15 cellular contexts compared by ENCODE assay signal in the genomic region with DNA sequence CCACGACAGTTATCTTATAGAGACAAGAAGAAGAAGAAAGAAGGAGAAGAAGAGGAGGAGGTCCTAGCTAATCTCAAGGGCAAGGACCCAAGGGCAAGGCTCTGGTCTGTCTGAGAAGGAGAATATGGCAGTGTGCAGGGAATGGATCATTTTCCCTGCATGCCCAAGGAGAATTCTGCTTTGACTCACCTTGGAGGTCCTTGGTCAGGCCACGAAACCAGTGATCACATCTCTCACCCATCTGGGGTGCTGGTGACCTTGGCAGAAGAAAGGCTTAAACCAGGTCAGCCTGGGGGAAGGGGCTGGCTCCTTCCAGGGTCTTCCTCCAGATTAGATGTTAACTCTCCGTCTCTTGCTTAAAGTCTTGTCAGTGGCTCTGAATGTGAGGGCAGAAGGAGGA. TPM values are rescaled to one million over a fixed set of nuclear protein-coding genes. Genes with fewer than 3 reads are reported as not detected.
DNase-seq lines count a peak whose midpoint lies in the region; ATAC-seq, FAIRE-seq and TF ChIP-seq lines count a peak whose summit lies in the region.
"Had no signal": no experiment of that assay in that cellular context is flagged by ENCODE, and none has a peak within 500 bp of the region (broad histone marks: within the 10 kb centered on the region; RNA-seq: fewer than 3 reads in every experiment).

No MANE protein-coding gene starts in this region.

- peaks cover 48 to 77% of the 10 kb centered on the region in 2 donors for H3K36me3 Mint-ChIP-seq in CD14-positive monocyte
- peaks cover 82% of the 10 kb centered on the region for H3K36me3 Mint-ChIP-seq in activated T-helper 2 cell treated with anti-CD3 and anti-CD28 coated beads, Interferon-gamma antibody, Interleukin-2, Interleukin-4, amounts not matched to agents 10 μg/mL and 5 μg/mL and 100 μg/mL, durations not matched to agents 14 hours and 24 hours and 36 hours (ENCODE audit: low read depth)
- no peaks in the 10 kb centered on the region for H3K36me3 Mint-ChIP-seq in nephron (ENCODE audit: low read depth)

- no peaks in the 10 kb centered on the region for H3K4me1 ChIP-seq in right lobe of liver

- H3K27ac ChIP-seq in right lobe of liver = no peak overlapping the region
- H3K27ac ChIP-seq: psoas muscle had no signal

- no peaks in the 10 kb centered on the region for H3K27me3 ChIP-seq in right lobe of liver

- 57% methylated on average over 1 of the region's 3 CpGs for WGBS in right lobe of liver (ENCODE audit: insufficient coverage, low coverage, low lambda C conversion rate, missing lambda C conversion rate)

- peaks cover 0 to 8% (median 0%) of the 10 kb centered on the region in 7 donors for H3K9me3 Mint-ChIP-seq in CD14-positive monocyte
- no peaks in the 10 kb centered on the region for H3K9me3 Mint-ChIP-seq in activated T-helper 2 cell treated with anti-CD3 and anti-CD28 coated beads, Interferon-gamma antibody, Interleukin-2, Interleukin-4, amounts not matched to agents 10 μg/mL and 5 μg/mL and 100 μg/mL, durations not matched to agents 14 hours and 24 hours and 36 hours
- H3K9me3 Mint-ChIP-seq in nephron = no peaks in the 10 kb centered on the region

- peaks cover 37% of the 10 kb centered on the region for H3K4me1 Mint-ChIP-seq in CD14-positive monocyte
- H3K4me1 Mint-ChIP-seq in activated T-helper 2 cell treated with anti-CD3 and anti-CD28 coated beads, Interferon-gamma antibody, Interleukin-2, Interleukin-4, amounts not matched to agents 10 μg/mL and 5 μg/mL and 100 μg/mL, durations not matched to agents 14 hours and 24 hours and 36 hours (ENCODE audit: low read depth) = peaks cover 35% of the 10 kb centered on the region
- H3K4me1 Mint-ChIP-seq in nephron = peaks cover 14% of the 10 kb centered on the region

- ATAC-seq in GM19452 (IDR thresholded peaks at IDR 0.05; ENCODE audit: unreplicated experiment) (no peak), right lobe of liver (no peak)

- FAIRE-seq in GM19239 (lab: Jason Lieb, UNC) = peak; percentile 26
- FAIRE-seq: HepG2 had no signal

- TF ChIP-seq POLR2A in right lobe of liver (IDR thresholded peaks at IDR 0.05) = no peak

- TF ChIP-seq CTCF in CD14-positive monocyte (IDR thresholded peaks at IDR 0.05) (no peak), nephron (IDR thresholded peaks at IDR 0.05; ENCODE audit: unreplicated experiment in 3 of 3) (no peak), right lobe of liver (IDR thresholded peaks at IDR 0.05) (no peak)

- no peaks in the 10 kb centered on the region for H3K9me3 ChIP-seq in right lobe of liver
- H3K9me3 ChIP-seq: psoas muscle had no signal

- DNase-seq in CD14-positive monocyte (ENCODE audit: low spot score) = no peak
- DNase-seq in GM19239 (ENCODE audit: insufficient read length, low spot score) = no peak
- no peak for DNase-seq in activated T-helper 2 cell treated with anti-CD3 and anti-CD28 coated beads, Interferon-gamma antibody, Interleukin-2, Interleukin-4, amounts not matched to agents 10 μg/mL and 5 μg/mL and 100 μg/mL, durations not matched to agents 14 hours and 24 hours and 36 hours (ENCODE audit: low spot score)
- no peak for DNase-seq in right lobe of liver
- no peak for DNase-seq in NCI-H2029 (lab: John Stamatoyannopoulos, UW)
- DNase-seq: C1 segment of cervical spinal cord, NCI-H1417, NCI-H446, trophoblast cell had no signal

- peak overlapping the region; percentile 86 to 90 for H3K4me3 Mint-ChIP-seq in CD14-positive monocyte
- peak overlapping the region; percentile 85 for H3K4me3 Mint-ChIP-seq in activated T-helper 2 cell treated with anti-CD3 and anti-CD28 coated beads, Interferon-gamma antibody, Interleukin-2, Interleukin-4, amounts not matched to agents 10 μg/mL and 5 μg/mL and 100 μg/mL, durations not matched to agents 14 hours and 24 hours and 36 hours (ENCODE audit: low read depth)
- peak overlapping the region; percentile 48 to 77 (median 76) for H3K4me3 Mint-ChIP-seq in nephron

- H3K27me3 Mint-ChIP-seq in CD14-positive monocyte (ENCODE audit: low read depth in 3 of 3) (no peaks in the 10 kb centered on the region), nephron (ENCODE audit: low read depth) (peaks cover 60% of the 10 kb centered on the region)
- H3K27me3 Mint-ChIP-seq in activated T-helper 2 cell treated with anti-CD3 and anti-CD28 coated beads, Interferon-gamma antibody, Interleukin-2, Interleukin-4, amounts not matched to agents 10 μg/mL and 5 μg/mL and 100 μg/mL, durations not matched to agents 14 hours and 24 hours and 36 hours (ENCODE audit: low read depth) = no peaks in the 10 kb centered on the region

- no peaks in the 10 kb centered on the region for H3K36me3 ChIP-seq in right lobe of liver

- H3K4me3 ChIP-seq in right lobe of liver = no peak overlapping the region

- intact Hi-C loops in CD14-positive monocyte (cut with micrococcal nuclease) = loop anchor here in 1 of 2 donors (1.0 kb wide), 1 partner anchor 12 kb away; no protein-coding TSS in a partner anchor
- intact Hi-C loops in activated T-helper 2 cell treated with anti-CD3 and anti-CD28 coated beads, Interferon-gamma antibody, Interleukin-2, Interleukin-4, amounts not matched to agents 10 μg/mL and 5 μg/mL and 100 μg/mL, durations not matched to agents 14 hours and 24 hours and 36 hours (cut with micrococcal nuclease) = no loop called here
- intact Hi-C loops in right lobe of liver (cut with DNase I) = loop anchor here (2.0 to 10.0 kb wide), 2 partner anchors 165 to 169 kb away; no protein-coding TSS in a partner anchor

- H3K27ac Mint-ChIP-seq in CD14-positive monocyte (peak overlapping the region in 3 of 7 donors; percentile 41 to 92 (median 76)), nephron (no peak overlapping the region)
- peak overlapping the region; percentile 64 for H3K27ac Mint-ChIP-seq in activated T-helper 2 cell treated with anti-CD3 and anti-CD28 coated beads, Interferon-gamma antibody, Interleukin-2, Interleukin-4, amounts not matched to agents 10 μg/mL and 5 μg/mL and 100 μg/mL, durations not matched to agents 14 hours and 24 hours and 36 hours

RNA-seq across cellular contexts. Expression of a gene that starts 1.6 kb away (rescaled TPM):
- polyA plus RNA-seq in CD14-positive monocyte = 10 to 100 TPM; 23.8 to 24.8 TPM
- 469 and 475 TPM in 2 replicates for total RNA-seq in activated T-helper 2 cell treated with anti-CD3 and anti-CD28 coated beads, Interferon-gamma antibody, Interleukin-2, Interleukin-4, amounts not matched to agents 10 μg/mL and 5 μg/mL and 100 μg/mL, durations not matched to agents 14 hours and 24 hours and 36 hours
- total RNA-seq in right lobe of liver = 1 to 10 TPM; 3.7 to 10.0 (median 5.1) TPM

RNA-seq across cellular contexts. Expression of a gene that starts 41.8 kb away (rescaled TPM):
- not detected for polyA plus RNA-seq in CD14-positive monocyte
- total RNA-seq in activated T-helper 2 cell treated with anti-CD3 and anti-CD28 coated beads, Interferon-gamma antibody, Interleukin-2, Interleukin-4, amounts not matched to agents 10 μg/mL and 5 μg/mL and 100 μg/mL, durations not matched to agents 14 hours and 24 hours and 36 hours = 0.37 and 0.67 TPM in 2 replicates
- total RNA-seq in right lobe of liver = not detected
- total RNA-seq: fibroblast of villous mesenchyme, HepG2, SK-MEL-5 had no signal
- polyA plus RNA-seq: HepG2, psoas muscle had no signal

RNA-seq across cellular contexts. Expression of a gene that starts 58.4 kb away (rescaled TPM):
- polyA plus RNA-seq in CD14-positive monocyte = 1 to 10 TPM; 2.5 to 2.9 TPM
- 7.5 and 7.8 TPM in 2 replicates for total RNA-seq in activated T-helper 2 cell treated with anti-CD3 and anti-CD28 coated beads, Interferon-gamma antibody, Interleukin-2, Interleukin-4, amounts not matched to agents 10 μg/mL and 5 μg/mL and 100 μg/mL, durations not matched to agents 14 hours and 24 hours and 36 hours
- 10 to 100 TPM in 1 of 6 experiments, 1 to 10 TPM in 5; 2.6 to 13.5 (median 5.4) TPM for total RNA-seq in right lobe of liver

Comparison
In these comparisons a context has a peak if more than half of its experiments do, and no peak if none do; other contexts are left out.
1. RNA of a gene that starts 1.6 kb away (total RNA-seq): 469 to 475 TPM in activated T-helper 2 cell treated with anti-CD3 and anti-CD28 coated beads, Interferon-gamma antibody, Interleukin-2, Interleukin-4, amounts not matched to agents 10 μg/mL and 5 μg/mL and 100 μg/mL, durations not matched to agents 14 hours and 24 hours and 36 hours; 3.7 to 10.0 TPM in right lobe of liver; every median in the first group is over 10 times any median in the second.
2. Peak in every context shown above with its lines, with median percentiles within 50 percentile points of each other: H3K4me3 Mint-ChIP-seq.